17 cellular contexts compared by ENCODE assay signal in genomic region chr5:51172853-51173635, GRCh38.
A peak's percentile ranks its signal among the peaks of the same experiment; 100 is the strongest.
DNase-seq lines count a peak whose midpoint lies in the region; ATAC-seq and TF ChIP-seq lines count a peak whose summit lies in the region.
"Had no signal": no experiment of that assay in that cellular context is flagged by ENCODE, and none has a peak within 500 bp of the region (broad histone marks: within the 10 kb centered on the region; RNA-seq: fewer than 3 reads in every experiment).

No MANE protein-coding gene starts in this region.

- H3K4me2 ChIP-seq in H9 (ENCODE audit: insufficient read depth, insufficient read length, low read length), result peak overlapping the region; percentile 35

- H3K27me3 ChIP-seq in H9 (ENCODE audit: insufficient read depth, low read length) (no peaks in the 10 kb centered on the region), suprapubic skin (no peaks in the 10 kb centered on the region)
- H3K27me3 ChIP-seq: vagina had no signal

- no peaks in the 10 kb centered on the region for H3K79me1 ChIP-seq in H9 (ENCODE audit: insufficient read depth, low read depth, low read length, poor library complexity, severe bottlenecking)

- DNase-seq in H9 (peak; percentile 29), NCI-H1930 (lab: John Stamatoyannopoulos, UW) (peak; percentile 89 to 94), NCI-H82 treated with DMSO at 0.1 percent for 48 hours (lab: John Stamatoyannopoulos, UW; ENCODE audit: unreplicated experiment) (peak; percentile 90), iPS-NIHi11 (ENCODE audit: low spot score) (peak; percentile 42), ureter (ENCODE audit: low spot score) (no peak), suprapubic skin (ENCODE audit: low spot score in 2 of 2) (no peak)
- DNase-seq: activated CD4-positive, alpha-beta T cell treated with anti-CD3 and anti-CD28 coated beads, Interleukin-2, amount 50 U/mL, for 48 hours; activated T-cell treated with anti-CD3 and anti-CD28 coated beads, Interleukin-2, amount 50 U/mL, for 24 hours; CD4-positive, alpha-beta memory T cell; foreskin fibroblast; MV-4-11; stimulated activated CD4-positive, alpha-beta T cell treated with anti-CD3 and anti-CD28 coated beads, Interleukin-2, amount 100 ng/mL, for 24 hours; T-cell had no signal

- H3K18ac ChIP-seq in H9 (ENCODE audit: insufficient read length, low read depth, low read length), result no peak overlapping the region

- no peaks in the 10 kb centered on the region for H3K23me2 ChIP-seq in H9 (ENCODE audit: insufficient read length, low read depth, low read length, poor library complexity, severe bottlenecking)

- no CpG with 5 or more reads among the region's 7 CpGs for WGBS in H9 (ENCODE audit: extremely low coverage, insufficient read length, low lambda C conversion rate)
- WGBS in suprapubic skin, result 48% methylated on average over 7 of the region's 7 CpGs

- H3K9ac ChIP-seq in H9 (ENCODE audit: extremely low read depth, insufficient read length, low read length), result no peak overlapping the region

- no peak for TF ChIP-seq EP300 in suprapubic skin (IDR thresholded peaks at IDR 0.05)

- H3K14ac ChIP-seq in H9 (ENCODE audit: insufficient read depth, low read length), result no peak overlapping the region

- no peaks in the 10 kb centered on the region for H3K36me3 ChIP-seq in suprapubic skin
- H3K36me3 ChIP-seq: vagina had no signal

- H3K9me3 ChIP-seq in H9 (ENCODE audit: control insufficient read depth, low read depth, low read length) (no peaks in the 10 kb centered on the region), suprapubic skin (no peaks in the 10 kb centered on the region)
- H3K9me3 ChIP-seq: vagina had no signal

- no peak overlapping the region for H3K4ac ChIP-seq in H9 (ENCODE audit: low read depth, low read length)

- H3K4me1 Mint-ChIP-seq in H9, result peaks cover 26 to 27% of the 10 kb centered on the region in 2 experiments
- H3K4me1 Mint-ChIP-seq: activated naive CD4-positive, alpha-beta T cell treated with anti-CD3 and anti-CD28 coated beads, Interleukin-2, amount 50 U/mL, for 24 hours; CD4-positive, alpha-beta memory T cell; T-cell had no signal

- H2AK5ac ChIP-seq in H9 (ENCODE audit: insufficient read length, low read length), result no peak overlapping the region

- H3K9me3 Mint-ChIP-seq in H9, result no peaks in the 10 kb centered on the region
- H3K9me3 Mint-ChIP-seq: activated naive CD4-positive, alpha-beta T cell treated with anti-CD3 and anti-CD28 coated beads, Interleukin-2, amount 50 U/mL, for 24 hours had no signal

- H2BK5ac ChIP-seq in H9 (ENCODE audit: insufficient read length, low read length), result no peak overlapping the region

- TF ChIP-seq CTCF in H9 (conservative IDR thresholded peaks at IDR 0.05) (peak; percentile 35), suprapubic skin (IDR thresholded peaks at IDR 0.05) (no peak)

- no peaks in the 10 kb centered on the region for H3K79me2 ChIP-seq in H9 (ENCODE audit: insufficient read depth, low read length)

- no peak for TF ChIP-seq POLR2A in suprapubic skin (IDR thresholded peaks at IDR 0.05)

- peak overlapping the region; percentile 82 to 98 (median 84) for H3K27ac Mint-ChIP-seq in H9
- H3K27ac Mint-ChIP-seq: activated naive CD4-positive, alpha-beta T cell treated with anti-CD3 and anti-CD28 coated beads, Interleukin-2, amount 50 U/mL, for 24 hours; activated T-cell treated with anti-CD3 and anti-CD28 coated beads, Interleukin-2, amount 50 U/mL, for 24 hours; CD4-positive, alpha-beta memory T cell; T-cell had no signal

- ATAC-seq in GM21737 (IDR thresholded peaks at IDR 0.05; ENCODE audit: unreplicated experiment), result no peak
- no peak for ATAC-seq in GM21619 (IDR thresholded peaks at IDR 0.05; ENCODE audit: unreplicated experiment)
- ATAC-seq: T-cell had no signal

- no peak overlapping the region for H3T11ph ChIP-seq in H9 (ENCODE audit: low read length)

- no peak overlapping the region for H4K91ac ChIP-seq in H9 (ENCODE audit: insufficient read length, low read depth, low read length)

- H3K4me3 Mint-ChIP-seq in H9, result peak overlapping the region; percentile 21 to 66; a peak in 4 of 5 replicates
- H3K4me3 Mint-ChIP-seq: activated naive CD4-positive, alpha-beta T cell treated with anti-CD3 and anti-CD28 coated beads, Interleukin-2, amount 50 U/mL, for 24 hours; activated T-cell treated with anti-CD3 and anti-CD28 coated beads, Interleukin-2, amount 50 U/mL, for 24 hours; CD4-positive, alpha-beta memory T cell; T-cell had no signal

- H4K8ac ChIP-seq in H9 (replicated peaks; ENCODE audit: insufficient read length, low read depth, low read length), result no peak overlapping the region

- H3K4me3 ChIP-seq in suprapubic skin, result no peak overlapping the region
- H3K4me3 ChIP-seq: vagina had no signal

- no peak overlapping the region for H3K23ac ChIP-seq in H9 (ENCODE audit: insufficient read length, low read depth, low read length)

- H2BK20ac ChIP-seq in H9 (ENCODE audit: low read depth, low read length, poor library complexity, severe bottlenecking), result no peak overlapping the region

- H4K5ac ChIP-seq in H9 (ENCODE audit: insufficient read length, low read depth, low read length), result no peak overlapping the region

- H2AFZ ChIP-seq in H9 (ENCODE audit: low read length), result no peak overlapping the region

- H3K56ac ChIP-seq in H9 (ENCODE audit: insufficient read length, low read depth, low read length), result no peak overlapping the region

- no peak overlapping the region for H2BK12ac ChIP-seq in H9 (ENCODE audit: insufficient read length, low read depth, low read length)

- no peak overlapping the region for H2BK15ac ChIP-seq in H9 (ENCODE audit: low read depth, low read length)

- no peaks in the 10 kb centered on the region for H3K27me3 Mint-ChIP-seq in H9 (ENCODE audit: low read depth)
- H3K27me3 Mint-ChIP-seq: activated naive CD4-positive, alpha-beta T cell treated with anti-CD3 and anti-CD28 coated beads, Interleukin-2, amount 50 U/mL, for 24 hours; activated T-cell treated with anti-CD3 and anti-CD28 coated beads, Interleukin-2, amount 50 U/mL, for 24 hours; CD4-positive, alpha-beta memory T cell; T-cell had no signal

- H3K4me1 ChIP-seq in H9 (ENCODE audit: insufficient read depth, low read length), result no peaks in the 10 kb centered on the region; the same call in 1 of the 2 replicates
- no peaks in the 10 kb centered on the region for H3K4me1 ChIP-seq in suprapubic skin
- H3K4me1 ChIP-seq: vagina had no signal

- H2BK120ac ChIP-seq in H9 (ENCODE audit: low read depth, low read length, poor library complexity, severe bottlenecking), result no peak overlapping the region

- H3K36me3 Mint-ChIP-seq in H9 (ENCODE audit: insufficient read depth in 1 of 3, low read depth in 3 of 3), result no peaks in the 10 kb centered on the region
- H3K36me3 Mint-ChIP-seq: activated naive CD4-positive, alpha-beta T cell treated with anti-CD3 and anti-CD28 coated beads, Interleukin-2, amount 50 U/mL, for 24 hours; CD4-positive, alpha-beta memory T cell; T-cell had no signal

- H4K20me1 ChIP-seq in H9 (ENCODE audit: control insufficient read depth, insufficient read depth, insufficient read length), result no peaks in the 10 kb centered on the region

- H3K27ac ChIP-seq in H9 (ENCODE audit: insufficient read length, low read depth, low read length), result no peak overlapping the region
- H3K27ac ChIP-seq in suprapubic skin, result no peak overlapping the region
- H3K27ac ChIP-seq: vagina had no signal

Comparison
In these comparisons a context has a peak if more than half of its experiments do, and no peak if none do; other contexts are left out.
1. DNase-seq: peak in H9 (single experiment), NCI-H1930 (2 of 2), NCI-H82 treated with DMSO at 0.1 percent for 48 hours (single experiment) and iPS-NIHi11 (single experiment); none in ureter (single experiment) and suprapubic skin (0 of 2).